14 cellular contexts compared by ENCODE assay signal in genomic region chr1:11790101-11790879, GRCh38. TPM values are rescaled to one million over a fixed set of nuclear protein-coding genes. Genes with fewer than 3 reads are reported as not detected.
DNase-seq lines count a peak whose midpoint lies in the region; ATAC-seq and TF ChIP-seq lines count a peak whose summit lies in the region.
"Had no signal": no experiment of that assay in that cellular context is flagged by ENCODE, and none has a peak within 500 bp of the region (broad histone marks: within the 10 kb centered on the region; RNA-seq: fewer than 3 reads in every experiment).

No MANE protein-coding gene starts in this region.

- no peak overlapping the region for H3K4me3 ChIP-seq in mucosa of stomach (ENCODE audit: low read length)

- H3K4me1 ChIP-seq in mucosa of stomach (ENCODE audit: control insufficient read depth, insufficient read depth, low read length) = peaks cover 74% of the 10 kb centered on the region

- no peaks in the 10 kb centered on the region for H3K27me3 ChIP-seq in mucosa of stomach (ENCODE audit: control insufficient read depth, insufficient read depth, low read length)

- H3K36me3 ChIP-seq in mucosa of stomach (ENCODE audit: control insufficient read depth, insufficient read depth, low read length) = peaks cover 31% of the 10 kb centered on the region

- H3K9ac ChIP-seq in mucosa of stomach (ENCODE audit: low read length) = peak overlapping the region; percentile 54
- H3K9ac ChIP-seq: KMS-11 had no signal

- no peak for ATAC-seq in HG02938 (IDR thresholded peaks at IDR 0.05; ENCODE audit: unreplicated experiment)
- no peak for ATAC-seq in esophagus mucosa
- ATAC-seq: activated CD8-positive, alpha-beta T cell treated with anti-CD3 and anti-CD28 coated beads, Interleukin-2, amount 10 ng/mL, durations not matched to agents 7 days and 5 days had no signal

- H3K27me3 Mint-ChIP-seq in HFFc6 (ENCODE audit: insufficient read depth) = no peaks in the 10 kb centered on the region; the same call in 1 of the 2 replicates

- H3K27ac Mint-ChIP-seq in HFFc6 = peak overlapping the region; percentile 54

- no peak for TF ChIP-seq CTCF in HFFc6 (IDR thresholded peaks at IDR 0.05)

- no peaks in the 10 kb centered on the region for H3K9me3 Mint-ChIP-seq in HFFc6

- no peaks in the 10 kb centered on the region for H3K9me3 ChIP-seq in mucosa of stomach (ENCODE audit: control insufficient read depth, low read length)
- H3K9me3 ChIP-seq: neutrophil had no signal

- H3K4me1 Mint-ChIP-seq in HFFc6 (ENCODE audit: low read depth) = peaks cover 33% of the 10 kb centered on the region

- DNase-seq in HFFc6 (no peak), substantia nigra (lab: John Stamatoyannopoulos, UW) (peak in 1 of 49 donors; percentile 35), NCI-H1694 treated with DMSO at 0.1 percent for 48 hours (lab: John Stamatoyannopoulos, UW) (no peak)
- no peak for DNase-seq in effector CD4-positive, alpha-beta T cell
- DNase-seq: activated CD8-positive, alpha-beta T cell treated with anti-CD3 and anti-CD28 coated beads, Interleukin-2, amount 10 ng/mL, durations not matched to agents 7 days and 5 days; COR-L47; NCI-H510A treated with DMSO at 0.1 percent for 48 hours had no signal

- peaks cover 18% of the 10 kb centered on the region for H3K36me3 Mint-ChIP-seq in HFFc6 (ENCODE audit: low read depth)

- H3K4me3 Mint-ChIP-seq in HFFc6 = no peak overlapping the region
- H3K4me3 Mint-ChIP-seq: activated CD8-positive, alpha-beta T cell treated with anti-CD3 and anti-CD28 coated beads, Interleukin-2, amount 10 ng/mL, durations not matched to agents 7 days and 5 days had no signal

- peak overlapping the region; percentile 96 for H3K27ac ChIP-seq in cingulate gyrus (ENCODE audit: low read depth, low read length)
- peak overlapping the region; percentile 74 for H3K27ac ChIP-seq in substantia nigra (ENCODE audit: low read depth, low read length, poor library complexity, severe bottlenecking)
- H3K27ac ChIP-seq: KMS-11, neutrophil had no signal

RNA-seq across cellular contexts. Expression of gene MTHFR, which starts 15.5 kb away (rescaled TPM):
- 10 to 100 TPM in 5 of 6 experiments, 1 to 10 TPM in 1; 9.4 to 11.7 (median 10.5) TPM for total RNA-seq in HFFc6 (2021; fragmentation: NEBNext Ultra II Directional; extraction: Animal tissue kit (Norgen Biotek cat#: 25700))
- 21.3 TPM for total RNA-seq in esophagus mucosa

RNA-seq across cellular contexts. Expression of gene CLCN6, which starts 15.7 kb away (rescaled TPM):
- 1 to 10 TPM; 6.2 to 8.3 (median 7.9) TPM for total RNA-seq in HFFc6 (2021; fragmentation: NEBNext Ultra II Directional; extraction: Animal tissue kit (Norgen Biotek cat#: 25700))
- 6.9 TPM for total RNA-seq in esophagus mucosa

RNA-seq across cellular contexts. Expression of gene C1orf167, which starts 28.3 kb away (rescaled TPM):
- under 1 TPM in 4 of 6 experiments, not detected in 2; 0.23 to 0.59 (median 0.38) TPM for total RNA-seq in HFFc6 (2021; fragmentation: NEBNext Ultra II Directional; extraction: Animal tissue kit (Norgen Biotek cat#: 25700))
- total RNA-seq in esophagus mucosa = 0.84 TPM
- total RNA-seq: activated CD8-positive, alpha-beta T cell treated with anti-CD3 and anti-CD28 coated beads, Interleukin-2, amount 10 ng/mL, durations not matched to agents 7 days and 5 days; cerebellum had no signal

RNA-seq across cellular contexts. Expression of gene AGTRAP, which starts 54.4 kb away (rescaled TPM):
- total RNA-seq in HFFc6 (2021; fragmentation: NEBNext Ultra II Directional; extraction: Animal tissue kit (Norgen Biotek cat#: 25700)) = 10 to 100 TPM; 31.4 to 41.4 (median 33.6) TPM
- 50.4 TPM for total RNA-seq in esophagus mucosa

RNA-seq across cellular contexts. Expression of gene NPPA, which starts 57.3 kb away (rescaled TPM):
- total RNA-seq in HFFc6 (2021; fragmentation: NEBNext Ultra II Directional; extraction: Animal tissue kit (Norgen Biotek cat#: 25700)) = not detected
- not detected for total RNA-seq in esophagus mucosa
- total RNA-seq: activated CD8-positive, alpha-beta T cell treated with anti-CD3 and anti-CD28 coated beads, Interleukin-2, amount 10 ng/mL, durations not matched to agents 7 days and 5 days had no signal
